Comparison of ENCODE assay signal across 2 cellular contexts in the genomic region with DNA sequence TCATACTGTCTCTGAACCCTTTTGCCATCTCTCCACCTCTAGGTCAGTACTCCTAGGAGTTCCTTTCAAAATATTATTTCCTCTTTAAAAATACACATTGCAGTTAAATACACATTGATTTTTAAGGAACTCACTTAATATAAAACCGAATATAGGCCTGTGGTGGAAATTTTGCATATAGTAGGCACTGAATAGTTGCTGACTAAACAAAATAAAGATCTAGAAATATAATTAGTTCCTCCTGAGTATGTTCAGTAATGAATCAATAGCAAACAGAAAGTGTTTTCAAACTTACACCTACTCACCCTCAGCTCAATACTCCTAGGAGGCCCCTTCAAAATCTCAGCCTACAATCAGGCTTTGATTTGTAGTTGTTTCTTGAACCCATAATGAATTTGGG.
TF ChIP-seq lines count a peak whose summit lies in the region.

No MANE protein-coding gene starts in this region.

TF ChIP-seq in HepG2, 621 proteins besides CTCF, POLR2A, EP300 and RAD21:
- TF ChIP-seq MAFF (IDR thresholded peaks at IDR 0.05; ENCODE audit: low read depth, low read length) (peak; percentile 50; the same call in 1 of the 2 replicates), MAFK (conservative IDR thresholded peaks at IDR 0.05 in 1 of 2, IDR thresholded peaks at IDR 0.05 in 1 of 2; ENCODE audit: low read length in 2 of 2) (peak in 1 of 2 experiments; percentile 79; a peak in 3 of 4 replicates), ZNF713 (CRISPR knock-in tag; IDR thresholded peaks at IDR 0.05) (no peak)
TF ChIP-seq in HepG2: peak in this region for 2.

TF ChIP-seq in IMR-90, 13 proteins besides CTCF, POLR2A, EP300 and RAD21:
- peak; percentile 81 for TF ChIP-seq MAFK (IDR thresholded peaks at IDR 0.05; ENCODE audit: low read depth, low read length)
- no peak for TF ChIP-seq MXI1 (IDR thresholded peaks at IDR 0.05; ENCODE audit: borderline replicate concordance, low read depth, low read length)
- TF ChIP-seq, protein P1, sequence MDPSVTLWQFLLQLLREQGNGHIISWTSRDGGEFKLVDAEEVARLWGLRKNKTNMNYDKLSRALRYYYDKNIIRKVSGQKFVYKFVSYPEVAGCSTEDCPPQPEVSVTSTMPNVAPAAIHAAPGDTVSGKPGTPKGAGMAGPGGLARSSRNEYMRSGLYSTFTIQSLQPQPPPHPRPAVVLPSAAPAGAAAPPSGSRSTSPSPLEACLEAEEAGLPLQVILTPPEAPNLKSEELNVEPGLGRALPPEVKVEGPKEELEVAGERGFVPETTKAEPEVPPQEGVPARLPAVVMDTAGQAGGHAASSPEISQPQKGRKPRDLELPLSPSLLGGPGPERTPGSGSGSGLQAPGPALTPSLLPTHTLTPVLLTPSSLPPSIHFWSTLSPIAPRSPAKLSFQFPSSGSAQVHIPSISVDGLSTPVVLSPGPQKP (IDR thresholded peaks at IDR 0.05; ENCODE audit: borderline replicate concordance, low read depth, low read length): no peak
- no peak for TF ChIP-seq MAZ (IDR thresholded peaks at IDR 0.05; ENCODE audit: borderline replicate concordance, low read depth, low read length)
- no peak for TF ChIP-seq RCOR1 (IDR thresholded peaks at IDR 0.05; ENCODE audit: insufficient replicate concordance, low read length)
- TF ChIP-seq CEBPB (IDR thresholded peaks at IDR 0.05; ENCODE audit: low read depth, low read length): no peak
- no peak for TF ChIP-seq FOS (IDR thresholded peaks at IDR 0.05; ENCODE audit: low read depth, low read length)
- TF ChIP-seq SMC3 (IDR thresholded peaks at IDR 0.05; ENCODE audit: low read depth, low read length): no peak
- TF ChIP-seq CHD1 (IDR thresholded peaks at IDR 0.05; ENCODE audit: low read depth, low read length): no peak
